In the genomic region with DNA sequence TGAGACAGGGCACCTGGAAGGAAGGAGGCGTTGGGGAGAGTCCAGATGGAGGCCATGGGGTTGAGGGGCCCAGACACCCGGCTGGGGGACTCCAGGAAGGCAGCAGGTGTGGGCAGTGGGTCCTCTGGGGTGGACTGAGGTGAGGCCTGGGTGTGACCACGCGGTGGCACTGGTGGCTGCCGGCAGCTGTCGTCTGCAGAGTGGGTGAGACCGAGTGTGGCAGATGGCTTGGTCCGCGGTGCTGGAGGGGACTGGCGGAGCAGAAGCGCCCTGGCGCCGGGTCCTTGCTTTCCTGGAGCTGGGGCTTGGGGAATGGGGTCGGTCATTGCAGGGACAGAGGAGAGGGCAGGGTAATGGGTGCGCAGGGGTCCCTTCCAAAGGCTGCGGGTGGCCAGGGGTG, we compare ENCODE assay signal across 1 cellular context.
TF ChIP-seq lines count a peak whose summit lies in the region.

No MANE protein-coding gene starts in this region.

TF ChIP-seq in HCT116, 20 proteins besides CTCF, POLR2A, EP300 and RAD21:
- no peak for TF ChIP-seq EGR1 (IDR thresholded peaks at IDR 0.05; ENCODE audit: low read depth)
- TF ChIP-seq, protein P1, sequence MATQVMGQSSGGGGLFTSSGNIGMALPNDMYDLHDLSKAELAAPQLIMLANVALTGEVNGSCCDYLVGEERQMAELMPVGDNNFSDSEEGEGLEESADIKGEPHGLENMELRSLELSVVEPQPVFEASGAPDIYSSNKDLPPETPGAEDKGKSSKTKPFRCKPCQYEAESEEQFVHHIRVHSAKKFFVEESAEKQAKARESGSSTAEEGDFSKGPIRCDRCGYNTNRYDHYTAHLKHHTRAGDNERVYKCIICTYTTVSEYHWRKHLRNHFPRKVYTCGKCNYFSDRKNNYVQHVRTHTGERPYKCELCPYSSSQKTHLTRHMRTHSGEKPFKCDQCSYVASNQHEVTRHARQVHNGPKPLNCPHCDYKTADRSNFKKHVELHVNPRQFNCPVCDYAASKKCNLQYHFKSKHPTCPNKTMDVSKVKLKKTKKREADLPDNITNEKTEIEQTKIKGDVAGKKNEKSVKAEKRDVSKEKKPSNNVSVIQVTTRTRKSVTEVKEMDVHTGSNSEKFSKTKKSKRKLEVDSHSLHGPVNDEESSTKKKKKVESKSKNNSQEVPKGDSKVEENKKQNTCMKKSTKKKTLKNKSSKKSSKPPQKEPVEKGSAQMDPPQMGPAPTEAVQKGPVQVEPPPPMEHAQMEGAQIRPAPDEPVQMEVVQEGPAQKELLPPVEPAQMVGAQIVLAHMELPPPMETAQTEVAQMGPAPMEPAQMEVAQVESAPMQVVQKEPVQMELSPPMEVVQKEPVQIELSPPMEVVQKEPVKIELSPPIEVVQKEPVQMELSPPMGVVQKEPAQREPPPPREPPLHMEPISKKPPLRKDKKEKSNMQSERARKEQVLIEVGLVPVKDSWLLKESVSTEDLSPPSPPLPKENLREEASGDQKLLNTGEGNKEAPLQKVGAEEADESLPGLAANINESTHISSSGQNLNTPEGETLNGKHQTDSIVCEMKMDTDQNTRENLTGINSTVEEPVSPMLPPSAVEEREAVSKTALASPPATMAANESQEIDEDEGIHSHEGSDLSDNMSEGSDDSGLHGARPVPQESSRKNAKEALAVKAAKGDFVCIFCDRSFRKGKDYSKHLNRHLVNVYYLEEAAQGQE (IDR thresholded peaks at IDR 0.05; ENCODE audit: low read depth) = no peak
